Comparison of ENCODE assay signal across 9 cellular contexts in genomic region chr4:177308125-177308524, GRCh38. TPM values are rescaled to one million over a fixed set of nuclear protein-coding genes. Genes with fewer than 3 reads are reported as not detected.
DNase-seq lines count a peak whose midpoint lies in the region; FAIRE-seq and TF ChIP-seq lines count a peak whose summit lies in the region.
"Had no signal": no experiment of that assay in that cellular context is flagged by ENCODE, and none has a peak within 500 bp of the region (broad histone marks: within the 10 kb centered on the region; RNA-seq: fewer than 3 reads in every experiment).

No MANE protein-coding gene starts in this region.

- H3K14ac ChIP-seq in mesenchymal stem cell (ENCODE audit: low read length in 2 of 2) = no peak overlapping the region

- H3K9me3 ChIP-seq in CD8-positive, alpha-beta memory T cell (ENCODE audit: low read length) = no peaks in the 10 kb centered on the region
- H3K9me3 ChIP-seq in MG63 (no peaks in the 10 kb centered on the region), astrocyte (ENCODE audit: insufficient read depth, low read depth, low read length) (no peaks in the 10 kb centered on the region), mesenchymal stem cell (ENCODE audit: control insufficient read depth, low read length) (no peaks in the 10 kb centered on the region), esophagus squamous epithelium (no peaks in the 10 kb centered on the region)

- peaks cover 0 to 8% (median 0%) of the 10 kb centered on the region in 3 donors for H3K36me3 Mint-ChIP-seq in CD8-positive, alpha-beta memory T cell
- no peaks in the 10 kb centered on the region for H3K36me3 Mint-ChIP-seq in astrocyte (ENCODE audit: low read depth, unreplicated experiment)

- TF ChIP-seq POLR2A in esophagus squamous epithelium (IDR thresholded peaks at IDR 0.05) = no peak

- no peak overlapping the region for H3K9ac ChIP-seq in astrocyte (ENCODE audit: low read length)
- no peak overlapping the region for H3K9ac ChIP-seq in mesenchymal stem cell (ENCODE audit: low read length)

- no peak overlapping the region for H4K8ac ChIP-seq in mesenchymal stem cell (ENCODE audit: low read length)

- H3K27me3 Mint-ChIP-seq in CD8-positive, alpha-beta memory T cell = no peaks in the 10 kb centered on the region
- no peaks in the 10 kb centered on the region for H3K27me3 Mint-ChIP-seq in astrocyte (ENCODE audit: low read depth, unreplicated experiment)

- FAIRE-seq in astrocyte (lab: Jason Lieb, UNC) = peak; percentile 32

- peaks cover 21% of the 10 kb centered on the region for H3K79me2 ChIP-seq in astrocyte (ENCODE audit: insufficient read depth, low read length)

- no peak overlapping the region for H2AK5ac ChIP-seq in mesenchymal stem cell (ENCODE audit: low read length, severe bottlenecking)

- peak overlapping the region in 6 of 8 donors; percentile 23 to 84 (median 76) for H3K27ac Mint-ChIP-seq in CD8-positive, alpha-beta memory T cell
- no peak overlapping the region for H3K27ac Mint-ChIP-seq in astrocyte (ENCODE audit: unreplicated experiment)

- POLR2A ChIA-PET in CD8-positive, alpha-beta memory T cell (lab: Charles Lee) = interaction anchor here (2.0 kb wide), 1 partner anchor 134 kb away, joined by 14 read pairs; the partner anchor contains the start of gene AGA

- intact Hi-C loops in esophagus squamous epithelium (cut with DNase I) = no loop called here

- H3K36me3 ChIP-seq in CD8-positive, alpha-beta memory T cell (ENCODE audit: insufficient read depth, low read length) = no peaks in the 10 kb centered on the region
- H3K36me3 ChIP-seq in MG63 (peaks cover 17% of the 10 kb centered on the region), astrocyte (ENCODE audit: insufficient read depth, low read length) (no peaks in the 10 kb centered on the region), mesenchymal stem cell (ENCODE audit: control insufficient read depth in 1 of 2, insufficient read depth in 2 of 2, low read depth in 1 of 2, low read length in 2 of 2) (no peaks in the 10 kb centered on the region), esophagus squamous epithelium (no peaks in the 10 kb centered on the region)

- peaks cover 4% of the 10 kb centered on the region for H3K79me1 ChIP-seq in mesenchymal stem cell (replicated peaks; ENCODE audit: low read length, poor library complexity, severe bottlenecking)

- H3K23ac ChIP-seq in mesenchymal stem cell (ENCODE audit: low read length in 2 of 2) = no peak overlapping the region

- no peak overlapping the region for H3K4ac ChIP-seq in mesenchymal stem cell (ENCODE audit: low read depth in 1 of 2, low read length in 2 of 2)

- H3K4me3 ChIP-seq in CD8-positive, alpha-beta memory T cell (ENCODE audit: low read length) = no peak overlapping the region
- H3K4me3 ChIP-seq in MG63 = no peak overlapping the region
- no peak overlapping the region for H3K4me3 ChIP-seq in astrocyte (ENCODE audit: insufficient read depth, low read depth, low read length)
- H3K4me3 ChIP-seq in mesenchymal stem cell (ENCODE audit: insufficient read depth in 1 of 2, low read depth in 1 of 2, low read length in 2 of 2) = no peak overlapping the region
- H3K4me3 ChIP-seq in esophagus squamous epithelium = no peak overlapping the region
- H3K4me3 ChIP-seq: skin epidermis had no signal

- H3K4me1 Mint-ChIP-seq in CD8-positive, alpha-beta memory T cell = peaks cover 15 to 50% (median 37%) of the 10 kb centered on the region in 3 donors
- peaks cover 2% of the 10 kb centered on the region for H3K4me1 Mint-ChIP-seq in astrocyte (ENCODE audit: low read depth, unreplicated experiment)

- H2BK120ac ChIP-seq in mesenchymal stem cell (ENCODE audit: low read depth, low read length) = no peak overlapping the region

- peaks cover 22% of the 10 kb centered on the region for H3K4me1 ChIP-seq in CD8-positive, alpha-beta memory T cell (ENCODE audit: insufficient read depth, low read length)
- H3K4me1 ChIP-seq in astrocyte (ENCODE audit: insufficient read depth, low read length) (no peaks in the 10 kb centered on the region), mesenchymal stem cell (ENCODE audit: control insufficient read depth, insufficient read depth, low read depth, low read length) (no peaks in the 10 kb centered on the region), esophagus squamous epithelium (peaks cover 0 to 35% (median 14%) of the 10 kb centered on the region in 3 donors)

- no peak overlapping the region for H2BK5ac ChIP-seq in mesenchymal stem cell (ENCODE audit: low read depth, low read length, poor library complexity, severe bottlenecking)

- H2AFZ ChIP-seq in astrocyte (ENCODE audit: low read depth, low read length) = no peak overlapping the region
- H2AFZ ChIP-seq in mesenchymal stem cell (ENCODE audit: low read depth, low read length) = no peak overlapping the region

- no peak overlapping the region for H4K91ac ChIP-seq in mesenchymal stem cell (ENCODE audit: low read length)

- H3K18ac ChIP-seq in mesenchymal stem cell (ENCODE audit: low read depth in 1 of 2, low read length in 2 of 2) = no peak overlapping the region

- no peak overlapping the region for H3K27ac ChIP-seq in CD8-positive, alpha-beta memory T cell (ENCODE audit: low read depth, low read length)
- H3K27ac ChIP-seq in astrocyte (ENCODE audit: low read depth, low read length) = no peak overlapping the region
- peak overlapping the region; percentile 4 for H3K27ac ChIP-seq in mesenchymal stem cell (ENCODE audit: low read length, poor library complexity, severe bottlenecking)
- peak overlapping the region in 2 of 4 donors; percentile 57 to 69 for H3K27ac ChIP-seq in esophagus squamous epithelium

- no peak for TF ChIP-seq CTCF in astrocyte (IDR thresholded peaks at IDR 0.05; ENCODE audit: insufficient read depth, low read depth, low read length)
- no peak for TF ChIP-seq CTCF in esophagus squamous epithelium (IDR thresholded peaks at IDR 0.05)

- H3K4me2 ChIP-seq in astrocyte (ENCODE audit: low read length) = no peak overlapping the region
- H3K4me2 ChIP-seq in mesenchymal stem cell (ENCODE audit: low read length, poor library complexity, severe bottlenecking) = no peak overlapping the region

- H3K27me3 ChIP-seq in CD8-positive, alpha-beta memory T cell (ENCODE audit: insufficient read depth, low read length, poor library complexity, severe bottlenecking) = no peaks in the 10 kb centered on the region
- H3K27me3 ChIP-seq in MG63 (no peaks in the 10 kb centered on the region), astrocyte (ENCODE audit: insufficient read depth, low read length) (no peaks in the 10 kb centered on the region), mesenchymal stem cell (ENCODE audit: control insufficient read depth in 1 of 2, insufficient read depth in 1 of 2, low read length in 2 of 2) (no peaks in the 10 kb centered on the region), esophagus squamous epithelium (no peaks in the 10 kb centered on the region)

- 80% methylated on average over 2 of the region's 3 CpGs for WGBS in mesenchymal stem cell
- 16 to 18% methylated on average over 3 of the region's 3 CpGs for WGBS in esophagus squamous epithelium, 2 donors

- H3K9me3 Mint-ChIP-seq in CD8-positive, alpha-beta memory T cell = no peaks in the 10 kb centered on the region
- no peaks in the 10 kb centered on the region for H3K9me3 Mint-ChIP-seq in astrocyte (ENCODE audit: unreplicated experiment)

- H2BK12ac ChIP-seq in mesenchymal stem cell (ENCODE audit: low read length in 2 of 2) = no peak overlapping the region

- CTCF ChIA-PET in CD8-positive, alpha-beta memory T cell (lab: Charles Lee) = interaction anchor here (1.0 kb wide), 1 partner anchor 11 kb away, joined by 3 read pairs; no protein-coding TSS in a partner anchor

- no peak overlapping the region for H2BK15ac ChIP-seq in mesenchymal stem cell (ENCODE audit: low read depth, poor library complexity, severe bottlenecking)

- DNase-seq in CD8-positive, alpha-beta memory T cell = no peak
- DNase-seq in MG63 (peak; percentile 100), astrocyte (ENCODE audit: low read depth) (peak; percentile 83), mesenchymal stem cell (peak; percentile 82), esophagus squamous epithelium (lab: John Stamatoyannopoulos, UW) (no peak), midbrain (lab: John Stamatoyannopoulos, UW) (no peak), RPMI8226 (no peak)
- no peak for DNase-seq in activated CD4-positive, alpha-beta T cell treated with anti-CD3 and anti-CD28 coated beads, Interleukin-2, amount 50 U/mL, for 1 hour

- H4K20me1 ChIP-seq in astrocyte (ENCODE audit: insufficient read depth, low read length) = no peaks in the 10 kb centered on the region

- peak overlapping the region in 5 of 7 donors; percentile 29 to 75 (median 45) for H3K4me3 Mint-ChIP-seq in CD8-positive, alpha-beta memory T cell
- H3K4me3 Mint-ChIP-seq in astrocyte (ENCODE audit: unreplicated experiment) = no peak overlapping the region

RNA-seq across cellular contexts. Expression of gene NEIL3, which starts 1.5 kb away (rescaled TPM):
- total RNA-seq in CD8-positive, alpha-beta memory T cell = 10 to 100 TPM in 1 of 2 experiments, 1 to 10 TPM in 1; 9.9 to 10.3 TPM
- 0.32 TPM for polyA plus RNA-seq in CD8-positive, alpha-beta memory T cell
- total RNA-seq in MG63 (2014; rRNA removed; shearing (Covaris generic); ENCODE audit: low replicate concordance) = 36.3 and 41.0 TPM in 2 replicates
- total RNA-seq in astrocyte (0.53 and 0.91 TPM in 2 replicates), esophagus squamous epithelium (1 to 10 TPM; 2.1 to 8.3 (median 3.4) TPM)
- polyA plus RNA-seq in mesenchymal stem cell (2013, experiment 1 of 2) = 0.95 TPM
- polyA plus RNA-seq in mesenchymal stem cell (2013, experiment 2 of 2) = 0.96 TPM

Comparison
In these comparisons a context has a peak if more than half of its experiments do, and no peak if none do; other contexts are left out.
1. DNase-seq: peak in MG63 (single experiment), astrocyte (single experiment) and mesenchymal stem cell (single experiment); none in CD8-positive, alpha-beta memory T cell (0 of 5), esophagus squamous epithelium (single experiment), midbrain (single experiment), activated CD4-positive, alpha-beta T cell treated with anti-CD3 and anti-CD28 coated beads, Interleukin-2, amount 50 U/mL, for 1 hour (single experiment) and RPMI8226 (single experiment).